Comparison of ENCODE assay signal across 11 cellular contexts in the genomic region with DNA sequence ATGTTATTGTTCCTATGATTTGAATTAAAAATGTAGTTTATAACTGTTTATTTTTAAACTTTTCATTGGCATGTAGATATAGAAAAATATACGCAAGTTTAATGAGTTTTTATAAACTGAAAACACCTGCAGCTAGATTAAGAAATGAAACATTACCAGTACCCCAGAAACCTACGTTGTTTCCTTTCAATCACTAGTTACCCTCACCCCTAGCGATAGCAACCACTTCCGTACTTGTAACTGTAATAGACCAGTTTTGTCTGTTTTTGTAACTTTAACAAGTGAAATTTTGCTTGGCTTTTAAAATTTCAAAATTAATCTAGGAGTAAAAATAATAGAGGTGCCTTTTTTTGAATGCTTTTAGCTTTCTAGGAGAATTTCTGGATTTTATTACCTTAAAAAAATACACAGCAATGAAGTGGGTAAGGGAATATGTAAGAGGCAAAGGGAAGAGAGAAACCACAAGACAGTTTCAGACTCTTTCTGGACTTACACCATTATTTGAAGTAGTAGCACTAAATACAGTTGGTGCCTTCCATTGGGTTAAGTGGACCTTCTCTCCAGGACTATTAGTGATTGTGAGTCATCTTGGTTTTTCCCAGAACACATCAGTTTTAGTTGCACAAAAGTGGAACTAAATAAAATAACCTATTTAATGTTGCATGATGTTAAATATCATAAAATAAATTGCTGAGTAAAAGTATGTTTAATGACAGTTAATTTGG. TPM values are rescaled to one million over a fixed set of nuclear protein-coding genes. Genes with fewer than 3 reads are reported as not detected.
A peak's percentile ranks its signal among the peaks of the same experiment; 100 is the strongest.
DNase-seq lines count a peak whose midpoint lies in the region; ATAC-seq and TF ChIP-seq lines count a peak whose summit lies in the region.
"Had no signal": no experiment of that assay in that cellular context is flagged by ENCODE, and none has a peak within 500 bp of the region (broad histone marks: within the 10 kb centered on the region; RNA-seq: fewer than 3 reads in every experiment).

No MANE protein-coding gene starts in this region.

- peaks cover 92% of the 10 kb centered on the region for H4K20me1 ChIP-seq in smooth muscle cell (ENCODE audit: low read depth)

- H3K4me1 Mint-ChIP-seq in activated T-cell treated with anti-CD3 and anti-CD28 coated beads, Interleukin-2, amount 50 U/mL, for 24 hours (ENCODE audit: low read depth) = peaks cover 27% of the 10 kb centered on the region
- H3K4me1 Mint-ChIP-seq in activated naive CD8-positive, alpha-beta T cell (ENCODE audit: low read depth) = peaks cover 26% of the 10 kb centered on the region

- H3K36me3 Mint-ChIP-seq in activated T-cell treated with anti-CD3 and anti-CD28 coated beads, Interleukin-2, amount 50 U/mL, for 24 hours (ENCODE audit: low read depth) = peaks cover 91% of the 10 kb centered on the region
- peaks cover 18% of the 10 kb centered on the region for H3K36me3 Mint-ChIP-seq in activated naive CD8-positive, alpha-beta T cell

- H3K9ac ChIP-seq in smooth muscle cell (ENCODE audit: low read depth) = no peak overlapping the region

- no peaks in the 10 kb centered on the region for H3K27me3 Mint-ChIP-seq in activated T-cell treated with anti-CD3 and anti-CD28 coated beads, Interleukin-2, amount 50 U/mL, for 24 hours
- no peaks in the 10 kb centered on the region for H3K27me3 Mint-ChIP-seq in activated naive CD8-positive, alpha-beta T cell

- TF ChIP-seq POLR2A in prostate gland (IDR thresholded peaks at IDR 0.05) = no peak

- H3K9me3 Mint-ChIP-seq in activated T-cell treated with anti-CD3 and anti-CD28 coated beads, Interleukin-2, amount 50 U/mL, for 24 hours = no peaks in the 10 kb centered on the region
- no peaks in the 10 kb centered on the region for H3K9me3 Mint-ChIP-seq in activated naive CD8-positive, alpha-beta T cell (ENCODE audit: low read depth)
- H3K9me3 Mint-ChIP-seq: activated naive CD4-positive, alpha-beta T cell treated with anti-CD3 and anti-CD28 coated beads, Interleukin-2, amount 50 U/mL, for 72 hours had no signal

- H3K4me3 ChIP-seq in smooth muscle cell (no peak overlapping the region), prostate gland (no peak overlapping the region)

- TF ChIP-seq CTCF in smooth muscle cell (IDR thresholded peaks at IDR 0.05; ENCODE audit: borderline replicate concordance, insufficient read depth, poor library complexity, severe bottlenecking) (no peak), prostate gland (IDR thresholded peaks at IDR 0.05) (no peak)

- DNase-seq in activated T-cell treated with anti-CD3 and anti-CD28 coated beads, Interleukin-2, amount 50 U/mL, for 24 hours = no peak
- DNase-seq in activated T-cell treated with anti-CD3 and anti-CD28 coated beads, Interleukin-2, amount 50 U/mL, for 48 hours = no peak
- no peak for DNase-seq in smooth muscle cell (lab: John Stamatoyannopoulos, UW; ENCODE audit: unreplicated experiment)
- DNase-seq in left lobe of liver (ENCODE audit: low spot score) = no peak
- no peak for DNase-seq in activated CD4-positive, alpha-beta T cell treated with anti-CD3 and anti-CD28 coated beads for 1 hour
- DNase-seq in prostate gland (ENCODE audit: low spot score) = no peak
- DNase-seq: NCI-H1092; stimulated activated CD4-positive, alpha-beta T cell treated with anti-CD3 and anti-CD28 coated beads, Interleukin-4, amount 100 ng/mL, for 1 hour had no signal

- peaks cover 65% of the 10 kb centered on the region for H3K79me2 ChIP-seq in smooth muscle cell (ENCODE audit: low read depth)

- H3K4me3 Mint-ChIP-seq in activated T-cell treated with anti-CD3 and anti-CD28 coated beads, Interleukin-2, amount 50 U/mL, for 24 hours = no peak overlapping the region
- H3K4me3 Mint-ChIP-seq in activated naive CD8-positive, alpha-beta T cell = peak overlapping the region; percentile 40

- H3K4me1 ChIP-seq in smooth muscle cell (ENCODE audit: low read depth) (no peaks in the 10 kb centered on the region), prostate gland (replicated peaks) (peaks cover 7% of the 10 kb centered on the region)

- H3K27me3 ChIP-seq in smooth muscle cell (ENCODE audit: low read depth) (no peaks in the 10 kb centered on the region), prostate gland (replicated peaks; ENCODE audit: insufficient read depth) (no peaks in the 10 kb centered on the region)

- no peak overlapping the region for H2AFZ ChIP-seq in smooth muscle cell (ENCODE audit: low read depth)

- intact Hi-C loops in prostate gland (cut with DNase I) = no loop called here

- peaks cover 35% of the 10 kb centered on the region for H3K36me3 ChIP-seq in smooth muscle cell (ENCODE audit: low read depth)
- peaks cover 0 to 11% of the 10 kb centered on the region in 2 donors for H3K36me3 ChIP-seq in prostate gland

- over 99% methylated on average over 4 of the region's 4 CpGs for WGBS in smooth muscle cell (ENCODE audit: low lambda C conversion rate)
- WGBS in prostate gland = 73% methylated on average over 4 of the region's 4 CpGs

- no peak overlapping the region for H3K4me2 ChIP-seq in smooth muscle cell

- H3K27ac ChIP-seq in smooth muscle cell (ENCODE audit: low read depth) (peak overlapping the region; percentile 17), prostate gland (no peak overlapping the region)

- peaks cover 19% of the 10 kb centered on the region for H3F3A ChIP-seq in smooth muscle cell (ENCODE audit: low read depth)

- H3K9me3 ChIP-seq in smooth muscle cell (replicated peaks; ENCODE audit: low read depth) = no peaks in the 10 kb centered on the region
- H3K9me3 ChIP-seq in prostate gland = no peaks in the 10 kb centered on the region

- ATAC-seq in HG03521 (IDR thresholded peaks at IDR 0.05; ENCODE audit: unreplicated experiment) = peak; percentile 65
- ATAC-seq in left lobe of liver = no peak

- peak overlapping the region; percentile 85 for H3K27ac Mint-ChIP-seq in activated T-cell treated with anti-CD3 and anti-CD28 coated beads, Interleukin-2, amount 50 U/mL, for 24 hours
- H3K27ac Mint-ChIP-seq in activated naive CD8-positive, alpha-beta T cell = peak overlapping the region; percentile 64

RNA-seq across cellular contexts. Expression of gene NAT10, which starts 18.7 kb away (rescaled TPM):
- total RNA-seq in smooth muscle cell (20.9 and 21.2 TPM in 2 replicates), left lobe of liver (12.9 TPM), prostate gland (10 to 100 TPM; 21.9 to 34.7 TPM)
- 13.2 and 16.4 TPM in 2 replicates for polyA plus RNA-seq in smooth muscle cell

RNA-seq across cellular contexts. Expression of gene CAPRIN1, which starts 35.2 kb away (rescaled TPM):
- 215 and 219 TPM in 2 replicates for total RNA-seq in smooth muscle cell
- polyA plus RNA-seq in smooth muscle cell = 93.9 and 96.7 TPM in 2 replicates
- total RNA-seq in left lobe of liver = 68.6 TPM
- total RNA-seq in prostate gland = 100 to 1,000 TPM; 145 to 199 TPM
